9 cellular contexts compared by ENCODE assay signal in the genomic region with DNA sequence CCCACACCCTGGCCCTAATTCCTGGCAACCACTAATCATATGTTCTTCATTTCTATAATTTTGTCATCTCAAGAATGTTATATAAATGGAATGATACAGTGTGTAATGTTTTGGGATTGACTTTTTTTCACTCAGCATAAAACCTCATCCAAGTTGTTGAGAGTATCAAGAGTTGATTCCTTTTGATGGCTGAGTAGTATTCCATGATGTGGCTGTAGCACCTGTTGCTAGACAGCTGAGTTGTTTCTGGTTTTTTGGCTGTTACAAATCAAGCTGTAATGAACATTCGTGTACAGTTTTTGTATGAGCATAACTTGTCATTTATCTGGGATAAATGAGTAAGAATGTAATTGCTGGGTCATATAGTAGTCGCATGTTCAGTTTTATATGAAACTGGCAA. TPM values are rescaled to one million over a fixed set of nuclear protein-coding genes. Genes with fewer than 3 reads are reported as not detected.
"Had no signal": no experiment of that assay in that cellular context is flagged by ENCODE, and none has a peak within 500 bp of the region (broad histone marks: within the 10 kb centered on the region; RNA-seq: fewer than 3 reads in every experiment).

No MANE protein-coding gene starts in this region.

- ATAC-seq: GM12878 had no signal

- FAIRE-seq: G401.6, GM12878, GM12891, GM12892, GM18507, GM19239 had no signal

- DNase-seq: GDM1, GF-D8 had no signal

- H3K4me3 ChIP-seq: GM12878 had no signal

RNA-seq across cellular contexts. Expression of gene LHFPL7, which starts 59.2 kb away (rescaled TPM):
- total RNA-seq: G401, GM12878 had no signal
- polyA plus RNA-seq: GM12878 had no signal
